In genomic region chr17:72427761-72428109, GRCh38 we compare ENCODE assay signal across 20 cellular contexts.
DNase-seq lines count a peak whose midpoint lies in the region; ATAC-seq, FAIRE-seq and TF ChIP-seq lines count a peak whose summit lies in the region.
"Had no signal": no experiment of that assay in that cellular context is flagged by ENCODE, and none has a peak within 500 bp of the region (broad histone marks: within the 10 kb centered on the region; RNA-seq: fewer than 3 reads in every experiment).

No MANE protein-coding gene starts in this region.

- TF ChIP-seq EP300 in HepG2 (IDR thresholded peaks at IDR 0.05; ENCODE audit: low read depth in 2 of 2, low read length in 2 of 2) (no peak), HepG2 (CRISPR knock-in tag; IDR thresholded peaks at IDR 0.05; ENCODE audit: borderline replicate concordance) (no peak)

- intact Hi-C loops in HepG2 (cut with micrococcal nuclease; ENCODE audit: unreplicated experiment) (no loop called here), right lobe of liver (cut with DNase I) (no loop called here)

- H3K9me3 Mint-ChIP-seq in nephron (no peaks in the 10 kb centered on the region), type B pancreatic cell (no peaks in the 10 kb centered on the region)
- H3K9me3 Mint-ChIP-seq: CD4-positive, CD25-positive, alpha-beta regulatory T cell had no signal

- peaks cover 97% of the 10 kb centered on the region for H3K4me1 ChIP-seq in HepG2 (ENCODE audit: insufficient read depth, low read length)
- H3K4me1 ChIP-seq in right lobe of liver: no peaks in the 10 kb centered on the region

- no peaks in the 10 kb centered on the region for H3K27me3 ChIP-seq in HepG2 (ENCODE audit: control insufficient read depth in 1 of 2, insufficient read depth in 2 of 2, low read length in 2 of 2)
- no peaks in the 10 kb centered on the region for H3K27me3 ChIP-seq in right lobe of liver
- H3K27me3 ChIP-seq: BLaER1, SJCRH30 had no signal

- 91% methylated on average over 3 of the region's 5 CpGs for WGBS in HepG2 (ENCODE audit: low lambda C conversion rate)
- whole genome bisulfite sequencing in right lobe of liver (ENCODE audit: insufficient coverage, low coverage, low lambda C conversion rate, missing lambda C conversion rate): 89% methylated on average over 3 of the region's 5 CpGs

- TF ChIP-seq RAD21 in HepG2 (CRISPR knock-in tag; IDR thresholded peaks at IDR 0.05): no peak

- H3K4me3 Mint-ChIP-seq in nephron (no peak overlapping the region), type B pancreatic cell (no peak overlapping the region)
- H3K4me3 Mint-ChIP-seq: CD4-positive, CD25-positive, alpha-beta regulatory T cell had no signal

- FAIRE-seq in HepG2 (lab: Jason Lieb, UNC): no peak
- FAIRE-seq: D721Med, GM19239, RCC 7860 had no signal

- H2AFZ ChIP-seq in HepG2 (ENCODE audit: low read length): no peak overlapping the region

- H3K79me2 ChIP-seq in HepG2 (ENCODE audit: insufficient read depth, low read length): peaks cover 67% of the 10 kb centered on the region

- H3K27ac ChIP-seq in HepG2 (ENCODE audit: extremely low read length, insufficient read depth, low read length): peak overlapping the region; percentile 49
- no peak overlapping the region for H3K27ac ChIP-seq in right lobe of liver
- H3K27ac ChIP-seq in RWPE1: 0 out of 2 replicates have a peak overlapping the region, but pooled peaks have one; percentile 6
- H3K27ac ChIP-seq: BLaER1, HL-60, SJCRH30 had no signal

- TF ChIP-seq CTCF in HepG2 (CRISPR knock-in tag; IDR thresholded peaks at IDR 0.05) (no peak), right lobe of liver (IDR thresholded peaks at IDR 0.05) (no peak), RWPE1 (conservative IDR thresholded peaks at IDR 0.05; ENCODE audit: low read depth) (no peak), nephron (IDR thresholded peaks at IDR 0.05; ENCODE audit: unreplicated experiment in 3 of 3) (no peak), type B pancreatic cell (conservative IDR thresholded peaks at IDR 0.05) (no peak)

- ATAC-seq in HepG2: no peak
- no peak for ATAC-seq in right lobe of liver
- ATAC-seq: HCT116, Right ventricle myocardium inferior had no signal

- H4K20me1 ChIP-seq in HepG2 (ENCODE audit: insufficient read depth, low read length): no peaks in the 10 kb centered on the region
- H4K20me1 ChIP-seq: BLaER1 had no signal

- peaks cover 15% of the 10 kb centered on the region in 2 experiments; a peak in 4 of 5 replicates for H3K36me3 ChIP-seq in HepG2 (replicated peaks in 1 of 2; ENCODE audit: control insufficient read depth in 1 of 2, insufficient read depth in 2 of 2, low read length in 2 of 2)
- no peaks in the 10 kb centered on the region for H3K36me3 ChIP-seq in right lobe of liver
- H3K36me3 ChIP-seq: BLaER1, SJCRH30 had no signal

- H3K27me3 Mint-ChIP-seq in nephron (ENCODE audit: low read depth): peaks cover 38% of the 10 kb centered on the region
- H3K27me3 Mint-ChIP-seq in type B pancreatic cell: no peaks in the 10 kb centered on the region

- H3K27ac Mint-ChIP-seq in nephron (peak overlapping the region in 2 of 3 experiments; percentile 65 to 86), type B pancreatic cell (peak overlapping the region; percentile 60)
- H3K27ac Mint-ChIP-seq: CD4-positive, CD25-positive, alpha-beta regulatory T cell had no signal

- in situ Hi-C loops in HepG2 (cut with HindIII; ENCODE audit: extremely low pct_ligation_motif_present, low pct_unique_long_range_greater_than_20kb): no loop called here

- CTCF ChIA-PET in HepG2 (lab: Yijun Ruan, JAX; ENCODE audit: low intra/inter-chr PET ratio, low total read pairs): no interaction called here
- CTCF ChIA-PET in RWPE1 (lab: Yijun Ruan, JAX): no interaction called here
- CTCF ChIA-PET in HEK293T (lab: Yijun Ruan, JAX): no interaction called here

- H3K9ac ChIP-seq in HepG2 (ENCODE audit: insufficient read depth, low read depth, low read length): peak overlapping the region; percentile 46; the same call in 1 of the 2 replicates
- H3K9ac ChIP-seq: BLaER1 had no signal

- H3K4me2 ChIP-seq in HepG2 (ENCODE audit: low read depth, low read length): 0 out of 2 replicates have a peak overlapping the region, but pooled peaks have one; percentile 4
- H3K4me2 ChIP-seq: BLaER1 had no signal

- H3K4me1 Mint-ChIP-seq in nephron (peaks cover 13% of the 10 kb centered on the region), type B pancreatic cell (ENCODE audit: unreplicated experiment) (peaks cover 73% of the 10 kb centered on the region)

- H3K4me3 ChIP-seq in HepG2 (replicated peaks in 1 of 3; ENCODE audit: insufficient read depth in 1 of 3, low read depth in 2 of 3, low read length in 3 of 3) (no peak overlapping the region), right lobe of liver (no peak overlapping the region)
- H3K4me3 ChIP-seq: BLaER1, SJCRH30 had no signal

- POLR2A ChIA-PET in HepG2 (lab: Yijun Ruan, JAX): interaction anchor here (0.7 to 1.7 kb wide), 5 partner anchors 15 to 307 kb away, joined by 3 to 5 read pairs (median 3); partner anchors contain the start of gene SOX9
- POLR2A ChIA-PET in RWPE1 (lab: Yijun Ruan, JAX; ENCODE audit: low non-redundant PET): no interaction called here
- POLR2A ChIA-PET in HEK293T (lab: Yijun Ruan, JAX): interaction anchor here (1.3 kb wide), 1 partner anchor 307 kb away, joined by 4 read pairs; the partner anchor contains the start of gene SOX9

- no peaks in the 10 kb centered on the region for H3K9me3 ChIP-seq in HepG2 (ENCODE audit: low read length)
- H3K9me3 ChIP-seq in right lobe of liver: no peaks in the 10 kb centered on the region
- H3K9me3 ChIP-seq: SJCRH30 had no signal

- BruUV-seq in HepG2 (replicated peaks; lab: Mats Ljungman, UMichigan): no TSS peak

- TF ChIP-seq POLR2A in HepG2 (IDR thresholded peaks at IDR 0.05; ENCODE audit: insufficient read depth in 1 of 2, low read depth in 2 of 2, low read length in 2 of 2) (no peak), right lobe of liver (IDR thresholded peaks at IDR 0.05) (no peak)

- DNase-seq in HepG2 (ENCODE audit: low spot score) (no peak), right lobe of liver (no peak), RWPE1 (ENCODE audit: low spot score) (no peak), type B pancreatic cell (ENCODE audit: extremely low spot score, unreplicated experiment) (no peak), GF-D8 (lab: John Stamatoyannopoulos, UW) (no peak), HEK293T (ENCODE audit: extremely low spot score) (no peak), SW 1271 (lab: John Stamatoyannopoulos, UW) (no peak)
- DNase-seq: CD4-positive, CD25-positive, alpha-beta regulatory T cell; NCI-H1436 treated with DMSO at 0.1 percent for 48 hours; NCI-H2029 treated with DMSO at 0.1 percent for 48 hours; NCI-H446 treated with DMSO at 0.1 percent for 48 hours had no signal

- no peaks in the 10 kb centered on the region for H3K36me3 Mint-ChIP-seq in nephron (ENCODE audit: low read depth)
- H3K36me3 Mint-ChIP-seq in type B pancreatic cell: peaks cover 18% of the 10 kb centered on the region
- H3K36me3 Mint-ChIP-seq: CD4-positive, CD25-positive, alpha-beta regulatory T cell had no signal

TF ChIP-seq in HepG2, 621 proteins besides CTCF, POLR2A, EP300 and RAD21 (continues in another document):
- TF ChIP-seq NFKB2 (CRISPR knock-in tag; IDR thresholded peaks at IDR 0.05; ENCODE audit: borderline replicate concordance): peak; percentile 28; the same call in 1 of the 2 replicates
- 0 out of 2 replicates have a peak, but pooled peaks have one; percentile 34 for TF ChIP-seq REPIN1 (CRISPR knock-in tag; IDR thresholded peaks at IDR 0.05; ENCODE audit: borderline replicate concordance, low read depth)
- TF ChIP-seq ZMYM3 (CRISPR knock-in tag; IDR thresholded peaks at IDR 0.05): peak; percentile 94
- TF ChIP-seq ZNF749 (CRISPR knock-in tag; IDR thresholded peaks at IDR 0.05; ENCODE audit: borderline replicate concordance): no peak
- TF ChIP-seq GPN1 (CRISPR knock-in tag; IDR thresholded peaks at IDR 0.05; ENCODE audit: borderline replicate concordance): no peak
- no peak for TF ChIP-seq NR3C1 (CRISPR knock-in tag; IDR thresholded peaks at IDR 0.05)
- peak; percentile 78 for TF ChIP-seq KDM1A (CRISPR knock-in tag; IDR thresholded peaks at IDR 0.05)
- no peak for TF ChIP-seq NCOA2 (CRISPR knock-in tag; IDR thresholded peaks at IDR 0.05)
- no peak for TF ChIP-seq KDM2A (CRISPR knock-in tag; IDR thresholded peaks at IDR 0.05; ENCODE audit: borderline replicate concordance, low read depth)
- no peak for TF ChIP-seq ISX (CRISPR knock-in tag; conservative IDR thresholded peaks at IDR 0.05)
- TF ChIP-seq ZFP36L1 (CRISPR knock-in tag; IDR thresholded peaks at IDR 0.05): no peak

TF ChIP-seq in HEK293T, 16 proteins besides CTCF, POLR2A, EP300 and RAD21:
- TF ChIP-seq ELF4 (IDR thresholded peaks at IDR 0.05) (no peak), TARDBP (IDR thresholded peaks at IDR 0.05) (no peak), NFRKB (IDR thresholded peaks at IDR 0.05) (no peak), ZNF384 (IDR thresholded peaks at IDR 0.05) (no peak), CTBP1 (IDR thresholded peaks at IDR 0.05; ENCODE audit: borderline replicate concordance) (no peak), FOXK2 (IDR thresholded peaks at IDR 0.05) (no peak), LEF1 (IDR thresholded peaks at IDR 0.05; ENCODE audit: borderline replicate concordance) (no peak), SUZ12 (IDR thresholded peaks at IDR 0.05) (no peak), BHLHE40 (IDR thresholded peaks at IDR 0.05; ENCODE audit: borderline replicate concordance) (no peak), ARNT (IDR thresholded peaks at IDR 0.05) (no peak), FOXA1 (IDR thresholded peaks at IDR 0.05) (no peak), L3MBTL2 (conservative IDR thresholded peaks at IDR 0.05) (no peak), HDGF (IDR thresholded peaks at IDR 0.05; ENCODE audit: borderline replicate concordance) (no peak), SP1 (IDR thresholded peaks at IDR 0.05) (no peak), FOXM1 (IDR thresholded peaks at IDR 0.05; ENCODE audit: borderline replicate concordance) (no peak)
- TF ChIP-seq, protein P1, sequence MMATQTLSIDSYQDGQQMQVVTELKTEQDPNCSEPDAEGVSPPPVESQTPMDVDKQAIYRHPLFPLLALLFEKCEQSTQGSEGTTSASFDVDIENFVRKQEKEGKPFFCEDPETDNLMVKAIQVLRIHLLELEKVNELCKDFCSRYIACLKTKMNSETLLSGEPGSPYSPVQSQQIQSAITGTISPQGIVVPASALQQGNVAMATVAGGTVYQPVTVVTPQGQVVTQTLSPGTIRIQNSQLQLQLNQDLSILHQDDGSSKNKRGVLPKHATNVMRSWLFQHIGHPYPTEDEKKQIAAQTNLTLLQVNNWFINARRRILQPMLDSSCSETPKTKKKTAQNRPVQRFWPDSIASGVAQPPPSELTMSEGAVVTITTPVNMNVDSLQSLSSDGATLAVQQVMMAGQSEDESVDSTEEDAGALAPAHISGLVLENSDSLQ (IDR thresholded peaks at IDR 0.05): no peak

Comparison
In these comparisons a context has a peak if more than half of its experiments do, and no peak if none do; other contexts are left out.
1. H3K27ac ChIP-seq: peak in HepG2 (single experiment) and RWPE1 (single experiment); none in right lobe of liver (0 of 3).